In the genomic region with DNA sequence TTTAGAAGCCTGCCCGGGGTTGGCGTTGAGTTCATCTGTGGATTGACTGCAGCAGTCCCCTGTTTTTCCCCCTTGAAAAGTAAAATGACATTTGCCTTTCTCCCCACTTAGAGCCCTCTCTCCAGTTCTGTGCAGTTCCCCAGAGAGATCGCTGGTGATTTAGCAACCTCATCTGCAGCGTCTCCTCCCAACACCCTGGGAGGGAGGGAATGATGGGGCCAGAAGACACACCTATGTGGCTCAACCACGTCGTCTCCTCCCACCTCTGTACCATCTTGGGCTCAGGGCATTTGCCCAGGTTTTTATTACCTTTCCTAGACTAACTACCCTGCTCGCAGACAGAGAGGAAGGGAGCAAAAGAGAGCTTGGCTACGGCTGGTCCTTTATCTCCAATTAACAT, we compare ENCODE assay signal across 1 cellular context.
TF ChIP-seq lines count a peak whose summit lies in the region.

No MANE protein-coding gene starts in this region.

TF ChIP-seq in GM23338, 12 proteins besides CTCF, POLR2A, EP300 and RAD21 (continued from another document):
- TF ChIP-seq, protein P1, sequence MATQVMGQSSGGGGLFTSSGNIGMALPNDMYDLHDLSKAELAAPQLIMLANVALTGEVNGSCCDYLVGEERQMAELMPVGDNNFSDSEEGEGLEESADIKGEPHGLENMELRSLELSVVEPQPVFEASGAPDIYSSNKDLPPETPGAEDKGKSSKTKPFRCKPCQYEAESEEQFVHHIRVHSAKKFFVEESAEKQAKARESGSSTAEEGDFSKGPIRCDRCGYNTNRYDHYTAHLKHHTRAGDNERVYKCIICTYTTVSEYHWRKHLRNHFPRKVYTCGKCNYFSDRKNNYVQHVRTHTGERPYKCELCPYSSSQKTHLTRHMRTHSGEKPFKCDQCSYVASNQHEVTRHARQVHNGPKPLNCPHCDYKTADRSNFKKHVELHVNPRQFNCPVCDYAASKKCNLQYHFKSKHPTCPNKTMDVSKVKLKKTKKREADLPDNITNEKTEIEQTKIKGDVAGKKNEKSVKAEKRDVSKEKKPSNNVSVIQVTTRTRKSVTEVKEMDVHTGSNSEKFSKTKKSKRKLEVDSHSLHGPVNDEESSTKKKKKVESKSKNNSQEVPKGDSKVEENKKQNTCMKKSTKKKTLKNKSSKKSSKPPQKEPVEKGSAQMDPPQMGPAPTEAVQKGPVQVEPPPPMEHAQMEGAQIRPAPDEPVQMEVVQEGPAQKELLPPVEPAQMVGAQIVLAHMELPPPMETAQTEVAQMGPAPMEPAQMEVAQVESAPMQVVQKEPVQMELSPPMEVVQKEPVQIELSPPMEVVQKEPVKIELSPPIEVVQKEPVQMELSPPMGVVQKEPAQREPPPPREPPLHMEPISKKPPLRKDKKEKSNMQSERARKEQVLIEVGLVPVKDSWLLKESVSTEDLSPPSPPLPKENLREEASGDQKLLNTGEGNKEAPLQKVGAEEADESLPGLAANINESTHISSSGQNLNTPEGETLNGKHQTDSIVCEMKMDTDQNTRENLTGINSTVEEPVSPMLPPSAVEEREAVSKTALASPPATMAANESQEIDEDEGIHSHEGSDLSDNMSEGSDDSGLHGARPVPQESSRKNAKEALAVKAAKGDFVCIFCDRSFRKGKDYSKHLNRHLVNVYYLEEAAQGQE (IDR thresholded peaks at IDR 0.05; ENCODE audit: unreplicated experiment): no peak
- TF ChIP-seq EZH2phosphoT487 (IDR thresholded peaks at IDR 0.05; ENCODE audit: unreplicated experiment): no peak
- TF ChIP-seq ZNF331 (CRISPR knock-in tag; IDR thresholded peaks at IDR 0.05; ENCODE audit: low read depth): no peak
- no peak for TF ChIP-seq NANOG (IDR thresholded peaks at IDR 0.05; ENCODE audit: borderline replicate concordance)
- no peak for TF ChIP-seq CREB1 (CRISPR knock-in tag; IDR thresholded peaks at IDR 0.05; ENCODE audit: low read depth)
